30 cellular contexts compared by ENCODE assay signal in genomic region chr2:108454440-108454839, GRCh38.
"Had no signal": no experiment of that assay in that cellular context is flagged by ENCODE, and none has a peak within 500 bp of the region (broad histone marks: within the 10 kb centered on the region; RNA-seq: fewer than 3 reads in every experiment).

No MANE protein-coding gene starts in this region.

- H3K36me3 ChIP-seq: ovary had no signal

- H3K27me3 Mint-ChIP-seq: activated naive CD8-positive, alpha-beta T cell treated with anti-CD3 and anti-CD28 coated beads for 36 hours; central memory CD8-positive, alpha-beta T cell; progenitor cell of endocrine pancreas; stimulated activated naive CD8-positive, alpha-beta T cell treated with anti-CD3 and anti-CD28 coated beads, Interleukin-15, Interleukin-2, amounts not matched to agents 100 ng/mL and 50 ng/mL, for 24 hours; type B pancreatic cell had no signal

- ATAC-seq: heart left ventricle; left ventricle myocardium superior; sciatic nerve; stimulated activated effector memory CD8-positive, alpha-beta T cell treated with anti-CD3 and anti-CD28 coated beads, Interleukin-12 subunit alpha, Interleukin-12 subunit beta, amount 100 ng/mL, for 72 hours had no signal

- H3K27ac Mint-ChIP-seq: activated naive CD8-positive, alpha-beta T cell treated with anti-CD3 and anti-CD28 coated beads for 36 hours; activated T-helper 2 cell treated with anti-CD3 and anti-CD28 coated beads, Interferon-gamma antibody, Interleukin-2, Interleukin-4, amounts not matched to agents 10 μg/mL and 5 μg/mL and 100 μg/mL, durations not matched to agents 14 hours and 24 hours and 36 hours; nephron; progenitor cell of endocrine pancreas; stimulated activated effector memory CD8-positive, alpha-beta T cell treated with anti-CD3 and anti-CD28 coated beads, Interleukin-12 subunit alpha, Interleukin-12 subunit beta, amount 100 ng/mL, for 72 hours; stimulated activated naive CD8-positive, alpha-beta T cell treated with anti-CD3 and anti-CD28 coated beads, Interleukin-15, Interleukin-2, amounts not matched to agents 100 ng/mL and 50 ng/mL, for 24 hours; type B pancreatic cell had no signal

- H3K9me3 ChIP-seq: colonic mucosa, neutrophil, ovary had no signal

- H3K4me3 Mint-ChIP-seq: activated naive CD8-positive, alpha-beta T cell treated with anti-CD3 and anti-CD28 coated beads for 36 hours; central memory CD8-positive, alpha-beta T cell; immature natural killer cell; nephron; stimulated activated effector memory CD8-positive, alpha-beta T cell treated with anti-CD3 and anti-CD28 coated beads, Interleukin-12 subunit alpha, Interleukin-12 subunit beta, amount 100 ng/mL, for 72 hours; stimulated activated naive CD8-positive, alpha-beta T cell treated with anti-CD3 and anti-CD28 coated beads, Interleukin-15, Interleukin-2, amounts not matched to agents 100 ng/mL and 50 ng/mL, for 24 hours; type B pancreatic cell had no signal

- FAIRE-seq: bronchial epithelial cell, small intestine had no signal

- H3K27me3 ChIP-seq: colonic mucosa, heart left ventricle, neutrophil, ovary, vagina had no signal

- H3K4me3 ChIP-seq: colonic mucosa, heart left ventricle, ovary, vagina had no signal

- H3K4me1 ChIP-seq: colonic mucosa had no signal

- DNase-seq: activated CD4-positive, alpha-beta T cell treated with anti-CD3 and anti-CD28 coated beads for 48 hours; activated CD4-positive, alpha-beta T cell treated with anti-CD3 and anti-CD28 coated beads, Interleukin-2, amount 50 U/mL, for 48 hours; activated CD4-positive, CD25-positive, alpha-beta regulatory T cell; activated CD8-positive, alpha-beta memory T cell treated with anti-CD3 and anti-CD28 coated beads, Interleukin-2, amount 50 U/mL, for 4 hours; activated naive CD4-positive, alpha-beta T cell treated with Interleukin-2 at 50 U/mL for 16 hours; activated naive CD8-positive, alpha-beta T cell treated with anti-CD3 and anti-CD28 coated beads for 36 hours; activated T-cell treated with anti-CD3 and anti-CD28 coated beads, Interleukin-2, amount 50 U/mL, for 1 hour; amygdala; colonic mucosa; effector memory CD4-positive, alpha-beta T cell; heart left ventricle; hypothalamus; immature natural killer cell; left ventricle myocardium superior; mammary epithelial cell; ovary; small intestine; stimulated activated CD4-positive, alpha-beta T cell treated with anti-CD3 and anti-CD28 coated beads, Interleukin-4, amount 100 ng/mL, for 24 hours; substantia nigra had no signal

- H3K27ac ChIP-seq: colonic mucosa, heart left ventricle, neutrophil, ovary, vagina had no signal
